Comparison of ENCODE assay signal across 7 cellular contexts in genomic region chr18:36095936-36096519, GRCh38. TPM values are rescaled to one million over a fixed set of nuclear protein-coding genes. Genes with fewer than 3 reads are reported as not detected.
DNase-seq lines count a peak whose midpoint lies in the region; ATAC-seq and TF ChIP-seq lines count a peak whose summit lies in the region.

No MANE protein-coding gene starts in this region.

- TF ChIP-seq CTCF in GM10266 (IDR thresholded peaks at IDR 0.05; ENCODE audit: control insufficient read depth, insufficient read depth, low read depth, missing control alignments) (peak; percentile 40), LNCAP (IDR thresholded peaks at IDR 0.05) (peak; percentile 59), esophagus muscularis mucosa (IDR thresholded peaks at IDR 0.05) (peak; percentile 48 to 57 (median 52)), osteoblast (IDR thresholded peaks at IDR 0.05; ENCODE audit: extremely low read depth, low read depth, low read length) (peak; percentile 54)

- H3K27me3 ChIP-seq in esophagus muscularis mucosa (peaks cover 0 to 9% (median 0%) of the 10 kb centered on the region in 4 donors), osteoblast (ENCODE audit: insufficient read depth, low read length) (no peaks in the 10 kb centered on the region)

- ATAC-seq in HG03045 (IDR thresholded peaks at IDR 0.05; ENCODE audit: unreplicated experiment) = no peak

- no peak overlapping the region for H3K4me2 ChIP-seq in osteoblast (ENCODE audit: insufficient read depth, low read length)

- DNase-seq in GM10266 (ENCODE audit: extremely low spot score) (peak; percentile 43), SHP77 (lab: John Stamatoyannopoulos, UW) (peak; percentile 16 to 57), esophagus muscularis mucosa (ENCODE audit: extremely low spot score) (no peak), osteoblast (ENCODE audit: insufficient read length, low spot score, missing footprints) (no peak)
- DNase-seq in activated naive CD4-positive, alpha-beta T cell (lab: John Stamatoyannopoulos, UW) = no peak

- TF ChIP-seq POLR2A in esophagus muscularis mucosa (IDR thresholded peaks at IDR 0.05; ENCODE audit: low read depth) = no peak

- H3K9me3 ChIP-seq in esophagus muscularis mucosa = no peaks in the 10 kb centered on the region
- no peaks in the 10 kb centered on the region for H3K9me3 ChIP-seq in osteoblast (ENCODE audit: low read depth, low read length)

- no peaks in the 10 kb centered on the region for H3K79me2 ChIP-seq in osteoblast (ENCODE audit: insufficient read depth, low read length)

- H3K4me1 ChIP-seq in esophagus muscularis mucosa (no peaks in the 10 kb centered on the region), osteoblast (ENCODE audit: insufficient read depth, low read length) (no peaks in the 10 kb centered on the region)

- no peak overlapping the region for H2AFZ ChIP-seq in osteoblast (ENCODE audit: low read length)

- WGBS in esophagus muscularis mucosa = 11% methylated on average over 1 of the region's 1 CpG

- intact Hi-C loops in esophagus muscularis mucosa (cut with DNase I) = loop anchor here (2.0 kb wide), 1 partner anchor 189 kb away; no protein-coding TSS in a partner anchor

- H3K36me3 ChIP-seq in esophagus muscularis mucosa (no peaks in the 10 kb centered on the region), osteoblast (ENCODE audit: insufficient read depth, low read length) (no peaks in the 10 kb centered on the region)

- no peaks in the 10 kb centered on the region for H4K20me1 ChIP-seq in osteoblast (ENCODE audit: insufficient read depth, low read length)

- H3K4me3 ChIP-seq in esophagus muscularis mucosa = no peak overlapping the region
- H3K4me3 ChIP-seq in osteoblast (ENCODE audit: insufficient read depth, low read length) = no peak overlapping the region

- no peak for TF ChIP-seq EP300 in esophagus muscularis mucosa (IDR thresholded peaks at IDR 0.05)

- H3K27ac ChIP-seq in esophagus muscularis mucosa (replicated peaks in 1 of 4) = no peak overlapping the region
- H3K27ac ChIP-seq in osteoblast (ENCODE audit: low read depth, low read length) = no peak overlapping the region

RNA-seq across cellular contexts. Expression of gene RPRD1A, which starts 28.7 kb away (rescaled TPM):
- 10 to 100 TPM; 62.9 to 86.8 (median 77.2) TPM for total RNA-seq in esophagus muscularis mucosa
- total RNA-seq in osteoblast = 31.5 and 36.2 TPM in 2 replicates

RNA-seq across cellular contexts. Expression of gene SLC39A6, which starts 33.1 kb away (rescaled TPM):
- 10 to 100 TPM; 26.6 to 39.1 (median 33.5) TPM for total RNA-seq in esophagus muscularis mucosa
- 133 and 144 TPM in 2 replicates for total RNA-seq in osteoblast

RNA-seq across cellular contexts. Expression of gene ELP2, which starts 33.7 kb away (rescaled TPM):
- total RNA-seq in esophagus muscularis mucosa (10 to 100 TPM; 43.4 to 63.1 (median 48.2) TPM), osteoblast (125 and 140 TPM in 2 replicates)

Comparison
In these comparisons a context has a peak if more than half of its experiments do, and no peak if none do; other contexts are left out.
1. DNase-seq: peak in GM10266 (single experiment) and SHP77 (2 of 2); none in esophagus muscularis mucosa (single experiment), osteoblast (single experiment) and activated naive CD4-positive, alpha-beta T cell (0 of 4).
2. Peak in every context shown above with its lines, with median percentiles within 50 percentile points of each other: CTCF ChIP-seq.